Comparison of ENCODE assay signal across 14 cellular contexts in genomic region chr18:74283255-74283554, GRCh38. TPM values are rescaled to one million over a fixed set of nuclear protein-coding genes. Genes with fewer than 3 reads are reported as not detected.
DNase-seq lines count a peak whose midpoint lies in the region; ATAC-seq and TF ChIP-seq lines count a peak whose summit lies in the region.
"Had no signal": no experiment of that assay in that cellular context is flagged by ENCODE, and none has a peak within 500 bp of the region (broad histone marks: within the 10 kb centered on the region; RNA-seq: fewer than 3 reads in every experiment).

No MANE protein-coding gene starts in this region.

- no peak for DNase-seq in CD8-positive, alpha-beta T cell
- DNase-seq in LNCaP clone FGC (ENCODE audit: low read depth), result no peak
- peak; percentile 25 for DNase-seq in fibroblast of mammary gland (ENCODE audit: low read depth)
- peak; percentile 51 for DNase-seq in renal cortical epithelial cell (ENCODE audit: low read depth)
- DNase-seq in stimulated activated CD4-positive, alpha-beta T cell treated with anti-CD3 and anti-CD28 coated beads, Interleukin-12 subunit alpha, Interleukin-12 subunit beta, amount 100 ng/mL, for 4 hours, result no peak
- no peak for DNase-seq in foreskin fibroblast
- no peak for DNase-seq in posterior cingulate gyrus
- DNase-seq: DMS79, MG63, NCI-H446 treated with DMSO at 0.1 percent for 48 hours had no signal

- no peak overlapping the region for H3K27ac Mint-ChIP-seq in CD8-positive, alpha-beta T cell

- intact Hi-C loops in CD8-positive, alpha-beta T cell (cut with DNase I, micrococcal nuclease), result no loop called here
- intact Hi-C loops in posterior cingulate gyrus (cut with DNase I), result no loop called here

- H3K27ac ChIP-seq in CD8-positive, alpha-beta T cell (ENCODE audit: low read depth, low read length), result no peak overlapping the region
- H3K27ac ChIP-seq: RWPE1 had no signal

- H3K27me3 Mint-ChIP-seq in CD8-positive, alpha-beta T cell (ENCODE audit: low read depth), result no peaks in the 10 kb centered on the region

- no peak for TF ChIP-seq CTCF in CD8-positive, alpha-beta T cell (IDR thresholded peaks at IDR 0.05)
- TF ChIP-seq CTCF in LNCaP clone FGC (IDR thresholded peaks at IDR 0.05; ENCODE audit: control insufficient read depth, extremely low read depth, insufficient read depth) (no peak), fibroblast of mammary gland (conservative IDR thresholded peaks at IDR 0.05; ENCODE audit: control insufficient read depth, insufficient read depth, low read depth, low read length) (no peak), foreskin fibroblast (IDR thresholded peaks at IDR 0.05; ENCODE audit: low read depth, low read length) (no peak)

- no peaks in the 10 kb centered on the region for H3K9me3 ChIP-seq in CD8-positive, alpha-beta T cell (ENCODE audit: low read length)
- H3K9me3 ChIP-seq: breast epithelium, MG63 had no signal

- H3K4me1 ChIP-seq in CD8-positive, alpha-beta T cell (ENCODE audit: insufficient read depth, low read length), result peaks cover 13% of the 10 kb centered on the region

- peaks cover 20% of the 10 kb centered on the region for H3K36me3 Mint-ChIP-seq in CD8-positive, alpha-beta T cell

- CTCF ChIA-PET in CD8-positive, alpha-beta T cell (lab: Charles Lee), result no interaction called here

- no peaks in the 10 kb centered on the region for H3K9me3 Mint-ChIP-seq in CD8-positive, alpha-beta T cell

- peak; percentile 48 for ATAC-seq in CD8-positive, alpha-beta T cell
- no peak for ATAC-seq in GM21360 (IDR thresholded peaks at IDR 0.05; ENCODE audit: unreplicated experiment)

- no peaks in the 10 kb centered on the region for H3K36me3 ChIP-seq in CD8-positive, alpha-beta T cell (ENCODE audit: insufficient read depth, low read length)
- H3K36me3 ChIP-seq: breast epithelium, MG63 had no signal

- no peaks in the 10 kb centered on the region for H3K27me3 ChIP-seq in CD8-positive, alpha-beta T cell (ENCODE audit: insufficient read depth, low read length)
- H3K27me3 ChIP-seq: breast epithelium, MG63 had no signal

- H3K4me3 ChIP-seq in CD8-positive, alpha-beta T cell (ENCODE audit: low read depth, low read length), result no peak overlapping the region
- H3K4me3 ChIP-seq in LNCaP clone FGC (ENCODE audit: low read depth, low read length) (peak overlapping the region; percentile 34), fibroblast of mammary gland (ENCODE audit: control insufficient read depth, low read depth, low read length) (no peak overlapping the region), foreskin fibroblast (ENCODE audit: low read depth in 1 of 2, low read length in 2 of 2) (no peak overlapping the region)
- H3K4me3 ChIP-seq: breast epithelium, MG63 had no signal

- no peak overlapping the region for H3K4me3 Mint-ChIP-seq in CD8-positive, alpha-beta T cell

- POLR2A ChIA-PET in CD8-positive, alpha-beta T cell (lab: Charles Lee), result no interaction called here

- H3K4me1 Mint-ChIP-seq in CD8-positive, alpha-beta T cell (ENCODE audit: low read depth), result peaks cover 35% of the 10 kb centered on the region

RNA-seq across cellular contexts. Expression of gene CYB5A, which starts 8.6 kb away (rescaled TPM):
- total RNA-seq in CD8-positive, alpha-beta T cell, result 1 to 10 TPM; 4.4 to 5.9 TPM
- total RNA-seq in renal cortical epithelial cell, result 163 and 256 TPM in 2 replicates

RNA-seq across cellular contexts. Expression of gene C18orf63, which starts 32.4 kb away (rescaled TPM):
- not detected for total RNA-seq in CD8-positive, alpha-beta T cell
- total RNA-seq in renal cortical epithelial cell, result not detected in 2 replicates
- total RNA-seq: epithelial cell of proximal tubule had no signal

Comparison
In these comparisons a context has a peak if more than half of its experiments do, and no peak if none do; other contexts are left out.
1. DNase-seq: peak in fibroblast of mammary gland (single experiment) and renal cortical epithelial cell (single experiment); none in CD8-positive, alpha-beta T cell (0 of 7), LNCaP clone FGC (single experiment), stimulated activated CD4-positive, alpha-beta T cell treated with anti-CD3 and anti-CD28 coated beads, Interleukin-12 subunit alpha, Interleukin-12 subunit beta, amount 100 ng/mL, for 4 hours (single experiment), foreskin fibroblast (0 of 2) and posterior cingulate gyrus (0 of 10).
2. RNA of gene CYB5A, which starts 8.6 kb away (total RNA-seq): 163 to 256 TPM in renal cortical epithelial cell; 4.4 to 5.9 TPM in CD8-positive, alpha-beta T cell; every median in the first group is over 10 times any median in the second.